Comparison of ENCODE assay signal across 2 cellular contexts in the genomic region with DNA sequence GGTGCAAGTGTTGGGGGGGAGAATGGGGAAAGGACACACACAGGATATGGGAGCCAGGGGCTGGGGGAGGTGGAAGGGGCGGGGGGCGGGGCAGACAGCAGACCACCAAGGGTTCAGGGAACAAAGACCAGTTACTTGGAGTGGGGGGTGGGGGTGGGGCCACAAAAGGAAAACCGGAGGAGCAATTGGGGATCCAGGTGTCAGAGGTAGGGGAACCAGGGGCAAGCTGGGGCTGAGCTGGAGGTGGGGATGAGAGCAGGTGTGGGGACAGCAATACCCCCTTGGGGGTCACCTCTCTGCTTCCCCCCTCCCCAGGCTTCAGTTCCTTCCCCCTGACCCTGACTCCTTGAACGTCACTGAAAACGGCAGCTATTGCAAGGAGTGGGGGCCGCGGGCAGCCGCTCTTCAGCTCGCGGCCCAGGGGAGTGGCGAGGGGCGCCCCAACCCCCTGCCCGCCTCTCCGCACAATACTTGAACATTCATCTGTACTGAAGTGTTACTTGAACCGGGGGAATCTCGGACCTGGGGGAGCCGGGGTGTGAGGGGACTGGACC.
TF ChIP-seq lines count a peak whose summit lies in the region.

No MANE protein-coding gene starts in this region.

TF ChIP-seq in SK-N-SH, 30 proteins besides CTCF, POLR2A, EP300 and RAD21 (continued from another document):
- TF ChIP-seq ZBTB33 (IDR thresholded peaks at IDR 0.05; ENCODE audit: borderline replicate concordance, low read depth) (no peak), RFX5 (IDR thresholded peaks at IDR 0.05; ENCODE audit: low read length) (no peak), PBX3 (IDR thresholded peaks at IDR 0.05) (no peak)
TF ChIP-seq in SK-N-SH: peak in this region for 0.

TF ChIP-seq in SK-N-SH treated with all-trans-retinoic acid at 6 μM for 48 hours, 23 proteins besides CTCF, POLR2A, EP300 and RAD21 (continued from another document):
- no peak for TF ChIP-seq CSRNP3 (CRISPR knock-in tag; IDR thresholded peaks at IDR 0.05)
- TF ChIP-seq ZC3H10 (CRISPR knock-in tag; IDR thresholded peaks at IDR 0.05) = no peak
- TF ChIP-seq SNAI2 (CRISPR knock-in tag; IDR thresholded peaks at IDR 0.05) = no peak
- no peak for TF ChIP-seq TOX (CRISPR knock-in tag; IDR thresholded peaks at IDR 0.05; ENCODE audit: borderline replicate concordance)
- TF ChIP-seq ESRRG (CRISPR knock-in tag; IDR thresholded peaks at IDR 0.05) = no peak
- TF ChIP-seq ZNF565 (CRISPR knock-in tag; conservative IDR thresholded peaks at IDR 0.05; ENCODE audit: low read depth) = no peak
- TF ChIP-seq ZNF8 (CRISPR knock-in tag; IDR thresholded peaks at IDR 0.05) = no peak
- no peak for TF ChIP-seq RARB (CRISPR knock-in tag; IDR thresholded peaks at IDR 0.05)
- no peak for TF ChIP-seq TCF4 (CRISPR knock-in tag; IDR thresholded peaks at IDR 0.05; ENCODE audit: borderline replicate concordance)
- TF ChIP-seq BACH2 (CRISPR knock-in tag; IDR thresholded peaks at IDR 0.05; ENCODE audit: borderline replicate concordance) = no peak
- no peak for TF ChIP-seq CSDC2 (CRISPR knock-in tag; IDR thresholded peaks at IDR 0.05)
- TF ChIP-seq ISL1 (CRISPR knock-in tag; IDR thresholded peaks at IDR 0.05) = no peak
- no peak for TF ChIP-seq ZNF70 (CRISPR knock-in tag; IDR thresholded peaks at IDR 0.05)
- no peak for TF ChIP-seq OSR1 (CRISPR knock-in tag; IDR thresholded peaks at IDR 0.05)
- no peak for TF ChIP-seq ZFP30 (CRISPR knock-in tag; IDR thresholded peaks at IDR 0.05)
